ENCODE assay signal across 12 cellular contexts in the genomic region with DNA sequence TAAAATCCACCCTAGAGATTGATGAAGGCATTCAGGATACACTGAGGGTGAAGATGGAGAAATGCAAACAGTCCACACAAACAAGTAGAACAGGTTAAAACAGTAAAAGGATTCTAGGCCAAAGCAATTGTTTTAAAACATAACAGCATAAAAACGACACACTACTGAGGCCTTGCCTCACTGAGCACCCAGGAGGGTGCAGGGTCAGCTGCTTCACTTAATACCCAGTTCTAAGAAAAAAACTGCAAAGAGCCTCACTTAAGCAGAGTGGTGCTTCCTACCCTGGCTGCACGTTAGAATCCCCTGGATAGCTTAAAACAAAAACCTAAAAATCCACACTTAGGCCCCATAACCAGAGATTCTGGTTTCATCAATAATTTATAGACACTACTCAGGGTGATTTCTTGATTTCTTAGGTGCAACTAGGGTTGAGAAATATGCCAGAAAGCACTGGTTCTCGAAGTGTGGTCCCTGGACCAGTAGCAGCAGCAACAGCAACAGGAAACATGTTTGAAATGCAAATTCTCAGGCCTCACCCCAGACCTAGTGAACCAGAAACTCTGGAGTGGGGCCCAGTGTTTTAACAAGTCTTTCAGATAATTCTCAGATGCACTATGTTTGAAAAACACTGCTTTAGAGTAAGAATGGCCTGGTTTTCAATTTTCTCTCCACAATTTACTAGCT.
DNase-seq lines count a peak whose midpoint lies in the region; ATAC-seq, FAIRE-seq and TF ChIP-seq lines count a peak whose summit lies in the region.
"Had no signal": no experiment of that assay in that cellular context is flagged by ENCODE, and none has a peak within 500 bp of the region (broad histone marks: within the 10 kb centered on the region; RNA-seq: fewer than 3 reads in every experiment).

No MANE protein-coding gene starts in this region.

- TF ChIP-seq CTCF in GM12864 (IDR thresholded peaks at IDR 0.05; ENCODE audit: low read depth, low read length, missing control alignments): no peak
- no peak for TF ChIP-seq CTCF in D721Med (IDR thresholded peaks at IDR 0.05; ENCODE audit: insufficient read depth, missing control alignments)

- ATAC-seq in GM19467 (IDR thresholded peaks at IDR 0.05; ENCODE audit: unreplicated experiment) (peak; percentile 91), HG03159 (IDR thresholded peaks at IDR 0.05; ENCODE audit: unreplicated experiment) (peak; percentile 91), aorta (ENCODE audit: low FRiP score) (no peak)
- ATAC-seq: gastrocnemius medialis had no signal

- H3K27ac ChIP-seq in aorta (ENCODE audit: low read depth in 1 of 2, low read length in 2 of 2): no peak overlapping the region
- H3K27ac ChIP-seq: gastrocnemius medialis had no signal

- H3K27ac Mint-ChIP-seq in activated naive CD8-positive, alpha-beta T cell treated with anti-CD3 and anti-CD28 coated beads for 36 hours: peak overlapping the region; percentile 62
- H3K27ac Mint-ChIP-seq: activated naive CD4-positive, alpha-beta T cell treated with anti-CD3 and anti-CD28 coated beads, Interleukin-2, amount 50 U/mL, for 24 hours had no signal

- intact Hi-C loops in aorta (cut with DNase I): no loop called here

- no peak for FAIRE-seq in D721Med (lab: Jason Lieb, UNC)

- no peaks in the 10 kb centered on the region for H3K9me3 ChIP-seq in aorta (ENCODE audit: control insufficient read depth, low read length)
- H3K9me3 ChIP-seq: gastrocnemius medialis had no signal

- H3K4me3 Mint-ChIP-seq in activated naive CD8-positive, alpha-beta T cell treated with anti-CD3 and anti-CD28 coated beads for 36 hours: no peak overlapping the region
- H3K4me3 Mint-ChIP-seq: activated naive CD4-positive, alpha-beta T cell treated with anti-CD3 and anti-CD28 coated beads, Interleukin-2, amount 50 U/mL, for 24 hours had no signal

- H3K27me3 Mint-ChIP-seq in activated naive CD8-positive, alpha-beta T cell treated with anti-CD3 and anti-CD28 coated beads for 36 hours: no peaks in the 10 kb centered on the region
- H3K27me3 Mint-ChIP-seq: activated naive CD4-positive, alpha-beta T cell treated with anti-CD3 and anti-CD28 coated beads, Interleukin-2, amount 50 U/mL, for 24 hours had no signal

- 30 to 45% methylated on average over 3 of the region's 3 CpGs for WGBS in aorta, 2 donors

- H3K9me3 Mint-ChIP-seq in activated naive CD8-positive, alpha-beta T cell treated with anti-CD3 and anti-CD28 coated beads for 36 hours: peaks cover 4% of the 10 kb centered on the region

- H3K36me3 Mint-ChIP-seq in activated naive CD8-positive, alpha-beta T cell treated with anti-CD3 and anti-CD28 coated beads for 36 hours: peaks cover 11% of the 10 kb centered on the region
- H3K36me3 Mint-ChIP-seq: activated naive CD4-positive, alpha-beta T cell treated with anti-CD3 and anti-CD28 coated beads, Interleukin-2, amount 50 U/mL, for 24 hours had no signal

- H3K27me3 ChIP-seq in aorta (ENCODE audit: control insufficient read depth in 1 of 2, insufficient read depth in 2 of 2, low read length in 1 of 2): no peaks in the 10 kb centered on the region
- H3K27me3 ChIP-seq: gastrocnemius medialis had no signal

- peaks cover 33% of the 10 kb centered on the region for H3K4me1 Mint-ChIP-seq in activated naive CD8-positive, alpha-beta T cell treated with anti-CD3 and anti-CD28 coated beads for 36 hours

- H3K36me3 ChIP-seq in aorta (ENCODE audit: control insufficient read depth in 1 of 2, insufficient read depth in 2 of 2, low read length in 1 of 2): no peaks in the 10 kb centered on the region
- H3K36me3 ChIP-seq: gastrocnemius medialis had no signal

- H3K4me1 ChIP-seq in aorta (ENCODE audit: control insufficient read depth in 1 of 2, insufficient read depth in 2 of 2, low read length in 2 of 2): no peaks in the 10 kb centered on the region

- H3K4me3 ChIP-seq in GM12864 (ENCODE audit: low read depth, low read length) (peak overlapping the region; percentile 20; the same call in 1 of the 2 replicates), aorta (ENCODE audit: low read length in 2 of 2) (no peak overlapping the region)
- H3K4me3 ChIP-seq: gastrocnemius medialis had no signal

- DNase-seq in GM12864 (ENCODE audit: low read depth) (peak; percentile 85), aorta (no peak), RPMI8226 (no peak), D721Med (ENCODE audit: insufficient read length, low spot score) (no peak), NCI-H1694 treated with DMSO at 0.1 percent for 48 hours (lab: John Stamatoyannopoulos, UW) (no peak)
- no peak for DNase-seq in activated naive CD8-positive, alpha-beta T cell treated with anti-CD3 and anti-CD28 coated beads for 36 hours
- DNase-seq: DMS153, gastrocnemius medialis, NCI-H524 had no signal
